ENCODE assay signal across 8 cellular contexts in the genomic region with DNA sequence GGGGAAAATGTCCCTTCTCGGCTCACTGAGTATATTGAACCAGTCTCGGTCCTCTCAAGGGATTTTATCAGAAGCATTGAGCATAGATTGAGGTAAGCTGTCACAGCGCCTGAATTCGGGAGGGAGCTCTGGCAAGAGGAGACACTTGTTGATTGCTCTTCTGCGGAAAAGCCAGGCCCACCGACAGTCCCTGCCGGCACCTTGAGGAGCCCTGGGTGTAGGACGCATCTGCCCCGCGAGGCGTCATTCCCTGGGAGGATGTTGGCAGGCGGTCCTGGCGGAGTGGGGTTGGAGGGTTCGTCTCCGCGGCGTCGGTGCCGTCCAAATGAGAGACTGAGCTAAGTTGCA. TPM values are rescaled to one million over a fixed set of nuclear protein-coding genes. Genes with fewer than 3 reads are reported as not detected.
DNase-seq lines count a peak whose midpoint lies in the region; ATAC-seq and TF ChIP-seq lines count a peak whose summit lies in the region.

No MANE protein-coding gene starts in this region.

- H3K36me3 Mint-ChIP-seq in natural killer cell treated with Interleukin-12 subunit alpha and Interleukin-12 subunit beta and Interleukin-15 and Interleukin-18, amount 100 ng/mL, for 72 hours, result no peaks in the 10 kb centered on the region

- H3K27me3 Mint-ChIP-seq in natural killer cell treated with Interleukin-12 subunit alpha and Interleukin-12 subunit beta and Interleukin-15 and Interleukin-18, amount 100 ng/mL, for 72 hours, result no peaks in the 10 kb centered on the region

- peak overlapping the region; percentile 95 for H3K4me3 Mint-ChIP-seq in natural killer cell treated with Interleukin-12 subunit alpha and Interleukin-12 subunit beta and Interleukin-15 and Interleukin-18, amount 100 ng/mL, for 72 hours

- DNase-seq in NCI-H1417 (lab: John Stamatoyannopoulos, UW) (peak in 2 of 3 experiments; percentile 67 to 73), NCI-H1417 treated with DMSO at 0.1 percent for 48 hours (lab: John Stamatoyannopoulos, UW) (no peak), NCI-H69 (lab: John Stamatoyannopoulos, UW) (peak; percentile 79), activated gamma-delta T cell treated with Interleukin-2 at 50 U/mL for 16 hours (peak; percentile 13), fibroblast of villous mesenchyme (ENCODE audit: low read depth) (no peak)
- DNase-seq in natural killer cell treated with Interleukin-12 subunit alpha and Interleukin-12 subunit beta and Interleukin-15 and Interleukin-18, amount 100 ng/mL, for 72 hours (ENCODE audit: low spot score), result no peak

- H3K27ac ChIP-seq in thymus (ENCODE audit: low read depth), result no peak overlapping the region

- H3K9me3 Mint-ChIP-seq in natural killer cell treated with Interleukin-12 subunit alpha and Interleukin-12 subunit beta and Interleukin-15 and Interleukin-18, amount 100 ng/mL, for 72 hours, result no peaks in the 10 kb centered on the region

- H3K9me3 ChIP-seq in thymus (ENCODE audit: control insufficient read depth), result no peaks in the 10 kb centered on the region

- peak overlapping the region; percentile 86 for H3K4me3 ChIP-seq in fibroblast of villous mesenchyme (ENCODE audit: low read depth, low read length)
- H3K4me3 ChIP-seq in thymus (ENCODE audit: low read length), result peak overlapping the region; percentile 64

- H3K27me3 ChIP-seq in thymus (ENCODE audit: control insufficient read depth, insufficient read depth), result no peaks in the 10 kb centered on the region

- no peak for ATAC-seq in natural killer cell treated with Interleukin-12 subunit alpha and Interleukin-12 subunit beta and Interleukin-15 and Interleukin-18, amount 100 ng/mL, for 72 hours
- no peak for ATAC-seq in GM21515 (IDR thresholded peaks at IDR 0.05; ENCODE audit: unreplicated experiment)

- H3K36me3 ChIP-seq in thymus (ENCODE audit: control insufficient read depth, insufficient read depth), result no peaks in the 10 kb centered on the region

- H3K4me1 ChIP-seq in thymus (ENCODE audit: control insufficient read depth, insufficient read depth, low read length), result peaks cover 2% of the 10 kb centered on the region

- 4% methylated on average over 19 of the region's 19 CpGs for whole genome bisulfite sequencing in thymus

- H3K27ac Mint-ChIP-seq in natural killer cell treated with Interleukin-12 subunit alpha and Interleukin-12 subunit beta and Interleukin-15 and Interleukin-18, amount 100 ng/mL, for 72 hours, result peak overlapping the region; percentile 81 to 83

- peaks cover 30 to 42% of the 10 kb centered on the region in 2 donors for H3K4me1 Mint-ChIP-seq in natural killer cell treated with Interleukin-12 subunit alpha and Interleukin-12 subunit beta and Interleukin-15 and Interleukin-18, amount 100 ng/mL, for 72 hours (ENCODE audit: low read depth in 2 of 2)

- no peak for TF ChIP-seq CTCF in fibroblast of villous mesenchyme (IDR thresholded peaks at IDR 0.05; ENCODE audit: insufficient read depth, low read depth, low read length)

RNA-seq across cellular contexts. Expression of gene FBXO9, which starts 0.8 kb away (rescaled TPM):
- total RNA-seq in fibroblast of villous mesenchyme, result 47.0 and 55.3 TPM in 2 replicates
- total RNA-seq in natural killer cell treated with Interleukin-12 subunit alpha and Interleukin-12 subunit beta and Interleukin-15 and Interleukin-18, amount 100 ng/mL, for 72 hours, result 10 to 100 TPM; 62.8 to 74.9 TPM
- 36.0 TPM for polyA plus RNA-seq in thymus

RNA-seq across cellular contexts. Expression of gene CILK1, which starts 4.4 kb away (rescaled TPM):
- total RNA-seq in fibroblast of villous mesenchyme, result 10.3 and 12.5 TPM in 2 replicates
- total RNA-seq in natural killer cell treated with Interleukin-12 subunit alpha and Interleukin-12 subunit beta and Interleukin-15 and Interleukin-18, amount 100 ng/mL, for 72 hours, result 10 to 100 TPM in 1 of 2 donors, 1 to 10 TPM in 1; 4.3 to 10.0 TPM
- polyA plus RNA-seq in thymus, result 8.6 TPM

Comparison
In these comparisons a context has a peak if more than half of its experiments do, and no peak if none do; other contexts are left out.
1. DNase-seq: peak in NCI-H1417 (2 of 3), NCI-H69 (single experiment) and activated gamma-delta T cell treated with Interleukin-2 at 50 U/mL for 16 hours (single experiment); none in NCI-H1417 treated with DMSO at 0.1 percent for 48 hours (single experiment), fibroblast of villous mesenchyme (single experiment) and natural killer cell treated with Interleukin-12 subunit alpha and Interleukin-12 subunit beta and Interleukin-15 and Interleukin-18, amount 100 ng/mL, for 72 hours (single experiment).